28 cellular contexts compared by ENCODE assay signal in genomic region chr6:6569043-6569442, GRCh38. TPM values are rescaled to one million over a fixed set of nuclear protein-coding genes. Genes with fewer than 3 reads are reported as not detected.
DNase-seq lines count a peak whose midpoint lies in the region; ATAC-seq and TF ChIP-seq lines count a peak whose summit lies in the region.
"Had no signal": no experiment of that assay in that cellular context is flagged by ENCODE, and none has a peak within 500 bp of the region (broad histone marks: within the 10 kb centered on the region; RNA-seq: fewer than 3 reads in every experiment).

No MANE protein-coding gene starts in this region.

- no peaks in the 10 kb centered on the region for H3K9me1 ChIP-seq in IMR-90 (ENCODE audit: insufficient read depth, low read length)

- H3K23ac ChIP-seq in IMR-90 (ENCODE audit: low read depth, low read length), result no peak overlapping the region

- no peak overlapping the region for H2AK5ac ChIP-seq in IMR-90 (ENCODE audit: low read depth, low read length)

- no peak overlapping the region for H3K27ac Mint-ChIP-seq in dendritic cell treated with granulocyte-macrophage colony-stimulating factor and Interleukin-4, amounts not matched to agents 40 ng/mL and 50 ng/mL, for 4 days
- no peak overlapping the region for H3K27ac Mint-ChIP-seq in WTC11
- no peak overlapping the region for H3K27ac Mint-ChIP-seq in T-cell
- H3K27ac Mint-ChIP-seq: B cell had no signal

- no peak overlapping the region for H3K4ac ChIP-seq in IMR-90 (ENCODE audit: low read depth, low read length)

- H3K4me1 ChIP-seq in IMR-90 (ENCODE audit: control insufficient read depth, insufficient read depth, low read length) (no peaks in the 10 kb centered on the region), testis (no peaks in the 10 kb centered on the region)
- H3K4me1 ChIP-seq: A549 had no signal

- no peak overlapping the region for H3K56ac ChIP-seq in IMR-90 (ENCODE audit: extremely low read depth, insufficient read depth, low read length)

- H3K27me3 ChIP-seq in IMR-90 (ENCODE audit: control insufficient read depth, insufficient read depth, low read length) (no peaks in the 10 kb centered on the region), testis (no peaks in the 10 kb centered on the region)

- H2AFZ ChIP-seq in IMR-90 (replicated peaks; ENCODE audit: low read length, poor library complexity), result no peak overlapping the region
- H2AFZ ChIP-seq: GM23248, PC-9 had no signal

- H3K36me3 ChIP-seq in IMR-90 (ENCODE audit: control insufficient read depth, insufficient read depth, low read length) (no peaks in the 10 kb centered on the region), testis (ENCODE audit: low read depth, missing control alignments) (no peaks in the 10 kb centered on the region)

- no peaks in the 10 kb centered on the region for H3K79me1 ChIP-seq in IMR-90 (ENCODE audit: low read depth in 1 of 2, low read length in 2 of 2)

- intact Hi-C loops in IMR-90 (cut with micrococcal nuclease), result no loop called here
- intact Hi-C loops in dendritic cell treated with granulocyte-macrophage colony-stimulating factor and Interleukin-4, amounts not matched to agents 40 ng/mL and 50 ng/mL, for 4 days (cut with micrococcal nuclease), result no loop called here
- intact Hi-C loops in testis (cut with DNase I; ENCODE audit: low total_unique reads), result no loop called here

- dilution Hi-C loops in IMR-90 (cut with HindIII; ENCODE audit: low sequenced_read_pairs, unreplicated experiment), result no loop called here

- no peak overlapping the region for H2BK5ac ChIP-seq in IMR-90 (ENCODE audit: low read depth, low read length, poor library complexity, severe bottlenecking)

- H3K36me3 Mint-ChIP-seq in dendritic cell treated with granulocyte-macrophage colony-stimulating factor and Interleukin-4, amounts not matched to agents 40 ng/mL and 50 ng/mL, for 4 days (ENCODE audit: low read depth), result peaks cover 3% of the 10 kb centered on the region
- H3K36me3 Mint-ChIP-seq in WTC11 (peaks cover 2% of the 10 kb centered on the region), T-cell (peaks cover 5% of the 10 kb centered on the region)
- H3K36me3 Mint-ChIP-seq: CD4-positive, CD25-positive, alpha-beta regulatory T cell had no signal

- no peak overlapping the region for H3K14ac ChIP-seq in IMR-90 (replicated peaks; ENCODE audit: low read depth, low read length)

- TF ChIP-seq POLR2A in IMR-90 (IDR thresholded peaks at IDR 0.05; ENCODE audit: low read depth, low read length), result no peak
- TF ChIP-seq POLR2A in testis (IDR thresholded peaks at IDR 0.05), result no peak

- H2BK120ac ChIP-seq in IMR-90 (ENCODE audit: low read depth, low read length), result no peak overlapping the region

- H3K9me3 ChIP-seq in IMR-90 (ENCODE audit: control insufficient read depth, insufficient read depth, low read length) (no peaks in the 10 kb centered on the region), testis (no peaks in the 10 kb centered on the region)
- H3K9me3 ChIP-seq: A549 had no signal

- no peak for TF ChIP-seq RAD21 in IMR-90 (IDR thresholded peaks at IDR 0.05; ENCODE audit: low read length)

- peak overlapping the region; percentile 4 for H3K4me3 Mint-ChIP-seq in dendritic cell treated with granulocyte-macrophage colony-stimulating factor and Interleukin-4, amounts not matched to agents 40 ng/mL and 50 ng/mL, for 4 days
- no peak overlapping the region for H3K4me3 Mint-ChIP-seq in WTC11
- H3K4me3 Mint-ChIP-seq in T-cell, result no peak overlapping the region
- H3K4me3 Mint-ChIP-seq: B cell; CD4-positive, CD25-positive, alpha-beta regulatory T cell had no signal

- no peaks in the 10 kb centered on the region for H4K20me1 ChIP-seq in IMR-90 (ENCODE audit: insufficient read depth, low read length)

- H3K4me2 ChIP-seq in IMR-90 (ENCODE audit: low read depth, low read length), result no peak overlapping the region
- H3K4me2 ChIP-seq: A549, KMS-11, PC-9 had no signal

- whole genome bisulfite sequencing in IMR-90 (ENCODE audit: extremely low coverage in 2 of 2, insufficient read length in 1 of 2), 2 experiments, result no CpG with 5 or more reads among the region's 10 CpGs
- WGBS in testis, 2 donors, result 80 to 83% methylated on average over 10 of the region's 10 CpGs

- H3K4me3 ChIP-seq in IMR-90 (ENCODE audit: insufficient read depth, low read depth, low read length), result no peak overlapping the region
- H3K4me3 ChIP-seq in testis, result no peak overlapping the region
- H3K4me3 ChIP-seq: A549, GM23248, PC-9 had no signal

- in situ Hi-C loops in IMR-90 (cut with MboI; ENCODE audit: low sequenced_read_pairs), result no loop called here

- H4K91ac ChIP-seq in IMR-90 (ENCODE audit: insufficient read depth, low read depth, low read length), result no peak overlapping the region

- H3K9me3 Mint-ChIP-seq in dendritic cell treated with granulocyte-macrophage colony-stimulating factor and Interleukin-4, amounts not matched to agents 40 ng/mL and 50 ng/mL, for 4 days, result peaks cover 7% of the 10 kb centered on the region
- H3K9me3 Mint-ChIP-seq in WTC11 (peaks cover 16% of the 10 kb centered on the region), T-cell (peaks cover 0 to 10% (median 3%) of the 10 kb centered on the region in 3 donors)

- no peak overlapping the region for H4K8ac ChIP-seq in IMR-90 (ENCODE audit: low read depth in 2 of 2, low read length in 2 of 2)

- H2BK20ac ChIP-seq in IMR-90 (ENCODE audit: low read depth, low read length), result no peak overlapping the region

- no TSS peak for BruUV-seq in IMR-90 (replicated peaks; lab: Mats Ljungman, UMichigan)

- peaks cover 18% of the 10 kb centered on the region for H3K4me1 Mint-ChIP-seq in dendritic cell treated with granulocyte-macrophage colony-stimulating factor and Interleukin-4, amounts not matched to agents 40 ng/mL and 50 ng/mL, for 4 days (ENCODE audit: low read depth)
- H3K4me1 Mint-ChIP-seq in WTC11 (no peaks in the 10 kb centered on the region), T-cell (peaks cover 0 to 4% (median 0%) of the 10 kb centered on the region in 3 donors)
- H3K4me1 Mint-ChIP-seq: CD4-positive, CD25-positive, alpha-beta regulatory T cell had no signal

- POLR2A ChIA-PET in IMR-90 (lab: Charles Lee; ENCODE audit: unreplicated experiment) (no interaction called here), WTC11 (lab: Charles Lee) (no interaction called here), T-cell (lab: Charles Lee) (interaction anchor here in 1 of 2 donors (0.6 kb wide), 2 partner anchors 39 to 1290 kb away, joined by 3 to 6 read pairs; no protein-coding TSS in a partner anchor)

- H3K27me3 Mint-ChIP-seq in dendritic cell treated with granulocyte-macrophage colony-stimulating factor and Interleukin-4, amounts not matched to agents 40 ng/mL and 50 ng/mL, for 4 days, result no peaks in the 10 kb centered on the region
- H3K27me3 Mint-ChIP-seq in WTC11 (ENCODE audit: low read depth), result 0 out of 2 replicates have a peak, but pooled peaks cover 4% of the 10 kb centered on the region
- H3K27me3 Mint-ChIP-seq in T-cell, result peaks cover 0 to 11% of the 10 kb centered on the region in 2 donors
- H3K27me3 Mint-ChIP-seq: B cell; CD4-positive, CD25-positive, alpha-beta regulatory T cell had no signal

- no peak overlapping the region for H3K9ac ChIP-seq in IMR-90 (ENCODE audit: low read depth, low read length)
- H3K9ac ChIP-seq: GM23248, KMS-11 had no signal

- H3K18ac ChIP-seq in IMR-90 (ENCODE audit: low read depth, low read length), result no peak overlapping the region

- H2BK15ac ChIP-seq in IMR-90 (ENCODE audit: low read depth, low read length), result no peak overlapping the region

- CTCF ChIA-PET in IMR-90 (lab: Yijun Ruan, JAX) (no interaction called here), WTC11 (lab: Charles Lee) (no interaction called here), T-cell (lab: Charles Lee) (interaction anchor here in 1 of 2 donors (0.9 kb wide), 1 partner anchor 10 kb away, joined by 3 read pairs; no protein-coding TSS in a partner anchor)

- no peak overlapping the region for H2AK9ac ChIP-seq in IMR-90 (replicated peaks; ENCODE audit: low read depth, low read length, poor library complexity)

- H3K27ac ChIP-seq in IMR-90 (ENCODE audit: insufficient read depth, low read length), result no peak overlapping the region
- H3K27ac ChIP-seq in testis, result no peak overlapping the region
- H3K27ac ChIP-seq: A549, GM23248, HL-60, KMS-11, PC-9 had no signal

- no peak overlapping the region for H4K5ac ChIP-seq in IMR-90 (ENCODE audit: low read depth, low read length)

- ATAC-seq in IMR-90 (ENCODE audit: low read depth), result no peak
- ATAC-seq in WTC11, result no peak
- ATAC-seq in T-cell (replicated peaks in 1 of 4), result no peak
- ATAC-seq: A549, HCT116, SK-N-SH treated with all-trans-retinoic acid at 6 μM for 48 hours had no signal

- peak; percentile 36 for DNase-seq in CD1c-positive myeloid dendritic cell (ENCODE audit: extremely low spot score)
- no peak for DNase-seq in IMR-90
- DNase-seq in NOMO-1 treated with dmso at 0.1 percent for 144 hours (lab: John Stamatoyannopoulos, UW; ENCODE audit: unreplicated experiment), result peak; percentile 9
- DNase-seq in WTC11 (ENCODE audit: low spot score), result no peak
- no peak for DNase-seq in testis
- no peak for DNase-seq in GM19238 (ENCODE audit: insufficient read length, low spot score)
- no peak for DNase-seq in T-cell
- DNase-seq: CD4-positive, CD25-positive, alpha-beta regulatory T cell; DMS 273 treated with DMSO at 0.1 percent for 48 hours; DMS79 treated with DMSO at 0.1 percent for 48 hours; GM23248; NCI-H1048; NCI-H1417 treated with DMSO at 0.1 percent for 48 hours; NCI-H187 treated with DMSO at 0.1 percent for 48 hours; NCI-H2107; NCI-H774; PC-9; RPMI8226; SHP77 treated with DMSO at 0.1 percent for 48 hours had no signal

- TF ChIP-seq CTCF in IMR-90 (conservative IDR thresholded peaks at IDR 0.05; ENCODE audit: low read depth, low read length) (no peak), WTC11 (IDR thresholded peaks at IDR 0.05) (no peak), testis (IDR thresholded peaks at IDR 0.05) (no peak)

TF ChIP-seq in WTC11, 78 proteins besides CTCF, POLR2A, EP300 and RAD21:
- TF ChIP-seq NR2C2 (CRISPR knock-in tag; IDR thresholded peaks at IDR 0.05) (no peak), SOX15 (CRISPR knock-in tag; IDR thresholded peaks at IDR 0.05) (no peak)

RNA-seq across cellular contexts. Expression of gene LY86, which starts 19.5 kb away (rescaled TPM):
- total RNA-seq in IMR-90 (2012; rRNA removed) (not detected in 2 replicates), WTC11 (2021) (0.16 to 0.21 TPM in 2 of 3 replicates, not detected in the other), testis (1 to 10 TPM in 1 of 2 donors, under 1 TPM in 1; 0.87 to 1.6 TPM), T-cell (1 to 10 TPM in 3 of 5 donors, under 1 TPM in 2; 0.54 to 3.6 (median 2.5) TPM)
- polyA plus RNA-seq in IMR-90 (2012; rRNA removed) (not detected in 2 replicates), testis (ENCODE audit: insufficient read depth, low read depth, low replicate concordance) (3.5 TPM)
- polyA plus RNA-seq in IMR-90 (2012; cell fraction: cytosol; rRNA removed), result not detected in 2 replicates
- polyA plus RNA-seq in IMR-90 (2012; cell fraction: nucleus; rRNA removed; ENCODE audit: low replicate concordance), result not detected in 2 replicates
- total RNA-seq: CD4-positive, CD25-positive, alpha-beta regulatory T cell; GM23248; HT-29; NCI-H460; PC-9 had no signal
- polyA plus RNA-seq: A549, GM23248 had no signal

Comparison
In these comparisons a context has a peak if more than half of its experiments do, and no peak if none do; other contexts are left out.
1. DNase-seq: peak in CD1c-positive myeloid dendritic cell (single experiment) and NOMO-1 treated with dmso at 0.1 percent for 144 hours (single experiment); none in IMR-90 (single experiment), WTC11 (single experiment), testis (single experiment), GM19238 (single experiment) and T-cell (0 of 34).